In the genomic region with DNA sequence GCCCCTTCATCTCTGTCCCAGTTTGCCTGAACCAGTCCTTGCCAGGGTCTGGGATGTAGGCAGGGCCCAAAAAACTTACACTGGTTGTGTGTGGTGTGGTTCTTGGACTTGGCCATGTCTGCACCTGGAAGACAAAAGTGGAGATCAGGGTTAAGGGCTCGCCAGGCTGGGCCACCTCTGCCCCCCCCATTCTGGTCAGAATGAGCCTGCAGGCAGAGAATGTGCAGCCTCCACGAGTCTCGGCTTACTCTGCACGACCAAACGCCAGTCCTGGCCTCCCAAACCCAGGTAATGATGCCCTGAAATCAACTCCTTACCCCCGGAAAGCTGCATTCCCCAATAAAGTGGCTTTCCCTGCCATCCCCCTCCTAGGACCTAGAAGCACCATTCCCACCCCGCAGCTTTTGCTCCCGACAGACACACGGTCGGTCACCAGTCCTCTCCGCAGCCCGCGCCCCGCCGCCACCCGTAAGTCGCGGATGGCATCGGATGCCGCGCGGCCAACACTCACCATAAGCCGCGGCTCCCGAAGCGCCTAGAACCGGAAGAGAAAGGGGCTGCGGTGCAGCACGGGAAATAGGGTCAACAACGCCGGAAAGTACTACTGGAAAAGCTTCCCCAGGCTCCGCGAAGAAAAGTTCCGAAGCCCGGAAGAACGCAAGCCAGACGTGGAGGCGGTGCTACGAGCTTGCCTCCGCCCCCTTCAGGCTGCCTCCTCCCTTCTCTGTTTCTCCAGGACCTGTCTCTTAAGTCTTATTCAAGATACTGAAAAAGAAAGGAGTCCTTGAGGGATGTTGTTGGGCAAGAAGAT, we compare ENCODE assay signal across 8 cellular contexts. TPM values are rescaled to one million over a fixed set of nuclear protein-coding genes. Genes with fewer than 3 reads are reported as not detected.
DNase-seq lines count a peak whose midpoint lies in the region; ATAC-seq and TF ChIP-seq lines count a peak whose summit lies in the region.

Gene RPL29, minus strand, starts transcription at position 550 of the 811 bp plus-strand sequence. Its CDS starts 434 bp downstream, at position 116.

- 0 out of 2 replicates have a peak, but pooled peaks have one; percentile 12 for TF ChIP-seq RAD21 in IMR-90 (IDR thresholded peaks at IDR 0.05; ENCODE audit: low read length)

- CTCF ChIA-PET in IMR-90 (lab: Yijun Ruan, JAX): interaction anchor here (0.7 to 1.3 kb wide), 2 partner anchors 22 to 99 kb away, joined by 5 read pairs; partner anchors contain the start of gene ABHD14B

- H3K14ac ChIP-seq in IMR-90 (replicated peaks; ENCODE audit: low read depth, low read length): peak within 1 kb of the TSS; percentile 96

- H3K4me2 ChIP-seq in IMR-90 (ENCODE audit: low read depth, low read length): peak within 1 kb of the TSS; percentile 76

- H4K91ac ChIP-seq in IMR-90 (ENCODE audit: insufficient read depth, low read depth, low read length): peak within 1 kb of the TSS; percentile 93

- H3K27me3 ChIP-seq in IMR-90 (ENCODE audit: control insufficient read depth, insufficient read depth, low read length): no peaks in the 10 kb centered on the region

- peak within 1 kb of the TSS; percentile 67 for H3K23ac ChIP-seq in IMR-90 (ENCODE audit: low read depth, low read length)

- peak within 1 kb of the TSS; percentile 89 for H2AFZ ChIP-seq in IMR-90 (replicated peaks; ENCODE audit: low read length, poor library complexity)

- H3K9me1 ChIP-seq in IMR-90 (ENCODE audit: insufficient read depth, low read length): peaks cover 3% of the 10 kb centered on the region

- H4K20me1 ChIP-seq in IMR-90 (ENCODE audit: insufficient read depth, low read length): peaks cover 18% of the 10 kb centered on the region; the same call in 1 of the 2 replicates

- peak within 1 kb of the TSS; percentile 95 for H2AK5ac ChIP-seq in IMR-90 (ENCODE audit: low read depth, low read length)

- H3K4ac ChIP-seq in IMR-90 (ENCODE audit: low read depth, low read length): peak within 1 kb of the TSS; percentile 96

- no peak for TF ChIP-seq CTCF in IMR-90 (conservative IDR thresholded peaks at IDR 0.05; ENCODE audit: low read depth, low read length)
- TF ChIP-seq CTCF in epithelial cell of esophagus (IDR thresholded peaks at IDR 0.05; ENCODE audit: insufficient read depth, low read depth, low read length, missing control alignments): peak; percentile 24

- H4K5ac ChIP-seq in IMR-90 (ENCODE audit: low read depth, low read length): peak within 1 kb of the TSS; percentile 85

- peaks cover 24 to 38% of the 10 kb centered on the region in 2 experiments; a peak in 3 of 4 replicates for H3K79me1 ChIP-seq in IMR-90 (ENCODE audit: low read depth in 1 of 2, low read length in 2 of 2)

- H3K18ac ChIP-seq in IMR-90 (ENCODE audit: low read depth, low read length): no peak within 1 kb of the TSS

- peak; percentile 86 for ATAC-seq in GM21528 (IDR thresholded peaks at IDR 0.05; ENCODE audit: low FRiP score, unreplicated experiment)
- peak; percentile 96 for ATAC-seq in IMR-90 (ENCODE audit: low read depth)

- peaks cover 29% of the 10 kb centered on the region for H3K36me3 ChIP-seq in IMR-90 (ENCODE audit: control insufficient read depth, insufficient read depth, low read length)

- no peak within 1 kb of the TSS for H2BK20ac ChIP-seq in IMR-90 (ENCODE audit: low read depth, low read length)

- BruUV-seq in IMR-90 (replicated peaks; lab: Mats Ljungman, UMichigan): no TSS peak

- H3K27ac ChIP-seq in IMR-90 (ENCODE audit: insufficient read depth, low read length): peak within 1 kb of the TSS; percentile 78

- DNase-seq in DMS 273 treated with DMSO at 0.1 percent for 48 hours (lab: John Stamatoyannopoulos, UW) (peak; percentile 75), IMR-90 (peak; percentile 94), OCI-M2 (lab: John Stamatoyannopoulos, UW; ENCODE audit: unreplicated experiment) (peak; percentile 65), activated T-cell treated with anti-CD3 and anti-CD28 coated beads for 24 hours (ENCODE audit: low read depth) (peak; percentile 91), epithelial cell of esophagus (ENCODE audit: low read depth) (peak; percentile 97), mucosa of gallbladder (ENCODE audit: low spot score) (peak; percentile 94)
- DNase-seq in stimulated activated CD8-positive, alpha-beta memory T cell treated with anti-CD3 and anti-CD28 coated beads, Interleukin-4, amount 100 ng/mL, for 24 hours (ENCODE audit: low read depth): peak; percentile 80

- POLR2A ChIA-PET in IMR-90 (lab: Charles Lee; ENCODE audit: unreplicated experiment): interaction anchor here (0.6 to 0.7 kb wide), 5 partner anchors 9 to 170 kb away, joined by 3 to 9 read pairs (median 4); no protein-coding TSS in a partner anchor

- whole genome bisulfite sequencing in IMR-90 (ENCODE audit: extremely low coverage in 2 of 2, insufficient read length in 1 of 2), 2 experiments: 0% methylated on average over 9 of the region's 40 CpGs; no CpG with 5 or more reads in 1 of the 2 experiments

- H2BK120ac ChIP-seq in IMR-90 (ENCODE audit: low read depth, low read length): no peak within 1 kb of the TSS

- peak within 1 kb of the TSS; percentile 85 for H3K56ac ChIP-seq in IMR-90 (ENCODE audit: extremely low read depth, insufficient read depth, low read length)

- peak; percentile 94 for TF ChIP-seq POLR2A in IMR-90 (IDR thresholded peaks at IDR 0.05; ENCODE audit: low read depth, low read length)

- peak within 1 kb of the TSS; percentile 93 for H2BK5ac ChIP-seq in IMR-90 (ENCODE audit: low read depth, low read length, poor library complexity, severe bottlenecking)

- H2BK15ac ChIP-seq in IMR-90 (ENCODE audit: low read depth, low read length): no peak within 1 kb of the TSS

- dilution Hi-C loops in IMR-90 (cut with HindIII; ENCODE audit: low sequenced_read_pairs, unreplicated experiment): no loop called here

- in situ Hi-C loops in IMR-90 (cut with MboI; ENCODE audit: low sequenced_read_pairs): no loop called here

- intact Hi-C loops in IMR-90 (cut with micrococcal nuclease): loop anchor here (2.0 to 5.0 kb wide), 2 partner anchors 53 to 202 kb away; partner anchors contain the start of genes ALAS1 and PARP3

- peaks cover 5% of the 10 kb centered on the region for H3K4me1 ChIP-seq in IMR-90 (ENCODE audit: control insufficient read depth, insufficient read depth, low read length)

- no peaks in the 10 kb centered on the region for H3K9me3 ChIP-seq in IMR-90 (ENCODE audit: control insufficient read depth, insufficient read depth, low read length)

- H4K8ac ChIP-seq in IMR-90 (ENCODE audit: low read depth in 2 of 2, low read length in 2 of 2): peak within 1 kb of the TSS; percentile 94 to 95

- peak within 1 kb of the TSS; percentile 98 for H2AK9ac ChIP-seq in IMR-90 (replicated peaks; ENCODE audit: low read depth, low read length, poor library complexity)

- H3K4me3 ChIP-seq in IMR-90 (ENCODE audit: insufficient read depth, low read depth, low read length): peak within 1 kb of the TSS; percentile 77
- peak within 1 kb of the TSS; percentile 93 for H3K4me3 ChIP-seq in epithelial cell of esophagus (ENCODE audit: low read length)

- peak within 1 kb of the TSS; percentile 95 for H3K9ac ChIP-seq in IMR-90 (ENCODE audit: low read depth, low read length)

TF ChIP-seq in IMR-90, 13 proteins besides CTCF, POLR2A, EP300 and RAD21:
- TF ChIP-seq MXI1 (IDR thresholded peaks at IDR 0.05; ENCODE audit: borderline replicate concordance, low read depth, low read length): 0 out of 2 replicates have a peak, but pooled peaks have one; percentile 48
- TF ChIP-seq RCOR1 (IDR thresholded peaks at IDR 0.05; ENCODE audit: insufficient replicate concordance, low read length): no peak
- peak; percentile 34 for TF ChIP-seq SMC3 (IDR thresholded peaks at IDR 0.05; ENCODE audit: low read depth, low read length)
- no peak for TF ChIP-seq NFE2L2 (IDR thresholded peaks at IDR 0.05; ENCODE audit: low read depth, low read length)
- peak; percentile 50; the same call in 1 of the 2 replicates for TF ChIP-seq MAZ (IDR thresholded peaks at IDR 0.05; ENCODE audit: borderline replicate concordance, low read depth, low read length)
TF ChIP-seq in IMR-90: peak in this region for 3.

RNA-seq across cellular contexts. Expression of gene RPL29, which starts in this region (rescaled TPM):
- total RNA-seq in IMR-90 (2012; rRNA removed): 1,798 and 2,081 TPM in 2 replicates
- polyA plus RNA-seq in IMR-90 (2012; rRNA removed): 2,126 and 2,187 TPM in 2 replicates
- polyA plus RNA-seq in IMR-90 (2012; cell fraction: cytosol; rRNA removed): 1,284 and 2,643 TPM in 2 replicates
- polyA plus RNA-seq in IMR-90 (2012; cell fraction: nucleus; rRNA removed; ENCODE audit: low replicate concordance): 510 and 968 TPM in 2 replicates
- total RNA-seq in mucosa of gallbladder: 836 TPM

Comparison
In these comparisons a context has a peak if more than half of its experiments do, and no peak if none do; other contexts are left out.
1. Peak in every context shown above with its lines: DNase-seq, ATAC-seq, H3K4me3 ChIP-seq and H3K27ac ChIP-seq.